9 cellular contexts compared by ENCODE assay signal in the genomic region with DNA sequence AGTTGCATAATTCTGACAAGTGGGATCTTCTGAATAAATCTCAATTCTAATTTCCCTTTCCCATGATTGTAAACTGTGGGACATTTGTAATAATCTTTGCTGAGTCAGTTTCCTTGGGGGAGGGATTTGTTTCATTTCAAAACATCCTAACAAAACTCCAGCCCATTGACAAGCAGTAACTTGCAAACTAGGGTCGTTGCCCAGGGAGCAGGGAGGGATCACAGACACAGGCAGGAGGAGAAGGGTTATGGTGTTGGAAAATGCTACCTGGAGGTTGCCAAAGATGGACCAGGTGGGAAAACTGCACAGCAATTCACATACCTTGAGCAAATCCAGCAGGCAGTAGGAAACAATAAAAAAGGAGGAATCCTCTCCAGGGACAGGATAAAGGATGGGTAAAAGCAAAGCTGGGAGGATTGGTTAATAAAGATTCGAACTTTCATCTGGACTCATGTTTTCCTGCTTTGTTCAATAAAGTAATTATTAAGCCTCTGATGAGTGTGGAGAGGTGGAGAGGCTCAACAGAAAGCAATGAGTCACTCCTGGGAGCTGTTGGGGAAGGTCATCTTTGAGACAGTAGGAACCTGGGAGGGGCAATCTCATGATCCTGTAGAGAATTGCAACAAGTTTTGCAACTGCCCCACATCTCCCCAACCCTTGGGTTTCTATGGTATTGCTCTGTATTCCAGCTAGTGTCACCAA.
DNase-seq lines count a peak whose midpoint lies in the region; ATAC-seq and TF ChIP-seq lines count a peak whose summit lies in the region.
"Had no signal": no experiment of that assay in that cellular context is flagged by ENCODE, and none has a peak within 500 bp of the region (broad histone marks: within the 10 kb centered on the region; RNA-seq: fewer than 3 reads in every experiment).

No MANE protein-coding gene starts in this region.

- H3K4me1 Mint-ChIP-seq in T-helper 17 cell: peaks cover 2% of the 10 kb centered on the region
- no peaks in the 10 kb centered on the region for H3K4me1 Mint-ChIP-seq in CD8-positive, alpha-beta memory T cell

- CTCF ChIA-PET in CD8-positive, alpha-beta memory T cell (lab: Charles Lee): interaction anchor here (0.7 kb wide), 1 partner anchor 85 kb away, joined by 3 read pairs; no protein-coding TSS in a partner anchor

- H3K4me1 ChIP-seq in right atrium auricular region: peaks cover 0 to 8% of the 10 kb centered on the region in 2 donors
- peaks cover 4% of the 10 kb centered on the region for H3K4me1 ChIP-seq in testis
- no peaks in the 10 kb centered on the region for H3K4me1 ChIP-seq in CD8-positive, alpha-beta memory T cell (ENCODE audit: insufficient read depth, low read length)

- H3K27me3 Mint-ChIP-seq in T-helper 17 cell: no peaks in the 10 kb centered on the region
- no peaks in the 10 kb centered on the region for H3K27me3 Mint-ChIP-seq in CD8-positive, alpha-beta memory T cell

- H3K36me3 ChIP-seq in right atrium auricular region (no peaks in the 10 kb centered on the region), testis (ENCODE audit: low read depth, missing control alignments) (no peaks in the 10 kb centered on the region)
- H3K36me3 ChIP-seq in CD8-positive, alpha-beta memory T cell (ENCODE audit: insufficient read depth, low read length): no peaks in the 10 kb centered on the region

- H3K27me3 ChIP-seq in right atrium auricular region (no peaks in the 10 kb centered on the region), testis (no peaks in the 10 kb centered on the region)
- no peaks in the 10 kb centered on the region for H3K27me3 ChIP-seq in CD8-positive, alpha-beta memory T cell (ENCODE audit: insufficient read depth, low read length, poor library complexity, severe bottlenecking)

- H3K4me3 Mint-ChIP-seq in T-helper 17 cell: no peak overlapping the region
- H3K4me3 Mint-ChIP-seq in CD8-positive, alpha-beta memory T cell: no peak overlapping the region
- H3K4me3 Mint-ChIP-seq: T-helper 1 cell treated with Interleukin-12 subunit alpha and Interleukin-12 subunit beta and Interleukin-4 antibody, amounts not matched to agents 30 μg/mL and 1 μg/mL, for 36 hours had no signal

- TF ChIP-seq CTCF in right atrium auricular region (IDR thresholded peaks at IDR 0.05): no peak
- TF ChIP-seq CTCF in testis (IDR thresholded peaks at IDR 0.05): no peak

- H3K27ac ChIP-seq in right atrium auricular region (no peak overlapping the region), testis (no peak overlapping the region)
- no peak overlapping the region for H3K27ac ChIP-seq in CD8-positive, alpha-beta memory T cell (ENCODE audit: low read depth, low read length)

- intact Hi-C loops in Right ventricle myocardium superior (cut with DNase I) (no loop called here), testis (cut with DNase I; ENCODE audit: low total_unique reads) (no loop called here)

- peak; percentile 31 for ATAC-seq in Right ventricle myocardium superior (ENCODE audit: poor library complexity)
- peak; percentile 39 for ATAC-seq in T-helper 17 cell
- ATAC-seq in GM18505 (IDR thresholded peaks at IDR 0.05; ENCODE audit: unreplicated experiment): no peak

- no peaks in the 10 kb centered on the region for H3K36me3 Mint-ChIP-seq in T-helper 17 cell (ENCODE audit: low read depth)
- no peaks in the 10 kb centered on the region for H3K36me3 Mint-ChIP-seq in CD8-positive, alpha-beta memory T cell

- no peaks in the 10 kb centered on the region for H3K9me3 Mint-ChIP-seq in CD8-positive, alpha-beta memory T cell
- H3K9me3 Mint-ChIP-seq: T-helper 1 cell treated with Interleukin-12 subunit alpha and Interleukin-12 subunit beta and Interleukin-4 antibody, amounts not matched to agents 30 μg/mL and 1 μg/mL, for 36 hours had no signal

- no peaks in the 10 kb centered on the region for H3K9me3 ChIP-seq in right atrium auricular region
- no peaks in the 10 kb centered on the region for H3K9me3 ChIP-seq in T-helper 17 cell (ENCODE audit: control insufficient read depth, low read length, poor library complexity, severe bottlenecking)
- H3K9me3 ChIP-seq in testis: no peaks in the 10 kb centered on the region
- no peaks in the 10 kb centered on the region for H3K9me3 ChIP-seq in CD8-positive, alpha-beta memory T cell (ENCODE audit: low read length)

- H3K4me3 ChIP-seq in right atrium auricular region (no peak overlapping the region), testis (no peak overlapping the region)
- H3K4me3 ChIP-seq in CD8-positive, alpha-beta memory T cell (ENCODE audit: low read length): no peak overlapping the region

- no peak overlapping the region for H3K27ac Mint-ChIP-seq in T-helper 17 cell
- peak overlapping the region in 2 of 8 donors; percentile 30 to 31 for H3K27ac Mint-ChIP-seq in CD8-positive, alpha-beta memory T cell
- H3K27ac Mint-ChIP-seq: T-helper 1 cell treated with Interleukin-12 subunit alpha and Interleukin-12 subunit beta and Interleukin-4 antibody, amounts not matched to agents 30 μg/mL and 1 μg/mL, for 36 hours had no signal

- WGBS in testis, 2 donors: 62 to 68% methylated on average over 2 of the region's 2 CpGs

- POLR2A ChIA-PET in CD8-positive, alpha-beta memory T cell (lab: Charles Lee): no interaction called here

- TF ChIP-seq POLR2A in testis (IDR thresholded peaks at IDR 0.05) (no peak), GM18505 (IDR thresholded peaks at IDR 0.05; ENCODE audit: borderline replicate concordance, extremely low read depth, insufficient read depth, insufficient read length) (no peak)

- DNase-seq in Right ventricle myocardium superior (no peak), right atrium auricular region (ENCODE audit: low spot score) (no peak), T-helper 17 cell (no peak), iPS-NIHi11 (ENCODE audit: low spot score) (peak; percentile 15), testis (peak; percentile 44), COLO668 (lab: John Stamatoyannopoulos, UW; ENCODE audit: unreplicated experiment) (no peak)
- DNase-seq in CD8-positive, alpha-beta memory T cell: no peak

Comparison
In these comparisons a context has a peak if more than half of its experiments do, and no peak if none do; other contexts are left out.
1. DNase-seq: peak in iPS-NIHi11 (single experiment) and testis (single experiment); none in Right ventricle myocardium superior (single experiment), right atrium auricular region (single experiment), T-helper 17 cell (0 of 3), CD8-positive, alpha-beta memory T cell (0 of 5) and COLO668 (single experiment).